In genomic region chr6:70819715-70820114, GRCh38 we compare ENCODE assay signal across 28 cellular contexts.
"Had no signal": no experiment of that assay in that cellular context is flagged by ENCODE, and none has a peak within 500 bp of the region (broad histone marks: within the 10 kb centered on the region; RNA-seq: fewer than 3 reads in every experiment).

No MANE protein-coding gene starts in this region.

- H3K4me1 ChIP-seq: SJCRH30 had no signal

- H3K36me3 ChIP-seq: brain microvascular endothelial cell, cardiac muscle cell, SJCRH30 had no signal

- ATAC-seq: activated CD4-positive, alpha-beta T cell treated with anti-CD3 and anti-CD28 coated beads for 36 hours; activated CD4-positive, CD25-positive, alpha-beta regulatory T cell treated with anti-CD3 and anti-CD28 coated beads, Interleukin-2, amount 50 U/mL, for 24 hours; activated naive CD4-positive, alpha-beta T cell treated with anti-CD3 and anti-CD28 coated beads, Interleukin-2, amount 50 U/mL, for 72 hours; activated T-cell treated with anti-CD3 and anti-CD28 coated beads, Interleukin-2, amount 50 U/mL, for 4 hours; K562; Panc1; WTC11 had no signal

- DNase-seq: activated CD4-positive, alpha-beta memory T cell treated with anti-CD3 and anti-CD28 coated beads for 36 hours; activated CD4-positive, alpha-beta T cell treated with anti-CD3 and anti-CD28 coated beads for 36 hours; activated CD4-positive, alpha-beta T cell treated with anti-CD3 and anti-CD28 coated beads, Interleukin-2, amount 50 U/mL, for 1 hour; activated CD8-positive, alpha-beta memory T cell treated with anti-CD3 and anti-CD28 coated beads, Interleukin-2, amount 50 U/mL, for 4 hours; activated gamma-delta T cell treated with Interleukin-2 at 50 U/mL for 16 hours; activated naive CD4-positive, alpha-beta T cell treated with anti-CD3 and anti-CD28 coated beads for 36 hours; activated T-cell treated with anti-CD3 and anti-CD28 coated beads for 4 hours; activated T-cell treated with anti-CD3 and anti-CD28 coated beads, Interleukin-2, amount 50 U/mL, for 4 hours; amniotic stem cell; aorta; brain microvascular endothelial cell; NCI-H1105 treated with DMSO at 0.1 percent for 48 hours; NCI-H1436; NCI-H1694; NCI-H1930; NCI-H2081 treated with DMSO at 0.1 percent for 48 hours; NCI-H345; NCI-H524 treated with DMSO at 0.1 percent for 48 hours; SHP77; SJCRH30 had no signal

- H3K27me3 ChIP-seq: brain microvascular endothelial cell, cardiac muscle cell, SJCRH30 had no signal

- H3K27ac ChIP-seq: brain microvascular endothelial cell, cardiac muscle cell, SJCRH30, SK-N-MC had no signal

- FAIRE-seq: K562, TTC549 had no signal

- H3K4me3 ChIP-seq: cardiac muscle cell, K562, SJCRH30, SK-N-MC had no signal

- H3K9me3 ChIP-seq: SJCRH30 had no signal
